In genomic region chr4:35725131-35725530, GRCh38 we compare ENCODE assay signal across 1 cellular context.
TF ChIP-seq lines count a peak whose summit lies in the region.

No MANE protein-coding gene starts in this region.

TF ChIP-seq in HepG2, 621 proteins besides CTCF, POLR2A, EP300 and RAD21 (continued from another document):
- TF ChIP-seq ZNF770 (CRISPR knock-in tag; IDR thresholded peaks at IDR 0.05) (no peak), NCOA2 (CRISPR knock-in tag; IDR thresholded peaks at IDR 0.05) (no peak), GTF2F1 (IDR thresholded peaks at IDR 0.05; ENCODE audit: low read length) (no peak), HOXA5 (CRISPR knock-in tag; IDR thresholded peaks at IDR 0.05) (no peak), ETS1 (CRISPR knock-in tag; IDR thresholded peaks at IDR 0.05) (no peak), PAF1 (CRISPR knock-in tag; IDR thresholded peaks at IDR 0.05) (no peak)
